14 cellular contexts compared by ENCODE assay signal in genomic region chr4:107548211-107548905, GRCh38.
A peak's percentile ranks its signal among the peaks of the same experiment; 100 is the strongest.
DNase-seq lines count a peak whose midpoint lies in the region; ATAC-seq and TF ChIP-seq lines count a peak whose summit lies in the region.
"Had no signal": no experiment of that assay in that cellular context is flagged by ENCODE, and none has a peak within 500 bp of the region (broad histone marks: within the 10 kb centered on the region; RNA-seq: fewer than 3 reads in every experiment).

No MANE protein-coding gene starts in this region.

- H3K27me3 ChIP-seq in thyroid gland, result no peaks in the 10 kb centered on the region
- H3K27me3 ChIP-seq: ascending aorta, esophagus squamous epithelium had no signal

- H3K36me3 Mint-ChIP-seq in WTC11 (peaks cover 8% of the 10 kb centered on the region), progenitor cell of endocrine pancreas (ENCODE audit: insufficient read depth) (no peaks in the 10 kb centered on the region)

- peaks cover 4% of the 10 kb centered on the region; the same call in 1 of the 2 replicates for H3K9me3 Mint-ChIP-seq in WTC11
- no peaks in the 10 kb centered on the region for H3K9me3 Mint-ChIP-seq in progenitor cell of endocrine pancreas (ENCODE audit: low read depth)

- 60 to 65% methylated on average over 7 of the region's 7 CpGs for WGBS in thyroid gland, 2 donors

- intact Hi-C loops in thyroid gland (cut with DNase I), result no loop called here

- H3K27ac Mint-ChIP-seq in WTC11 (peak overlapping the region; percentile 57), progenitor cell of endocrine pancreas (peak overlapping the region; percentile 20)

- H3K4me1 Mint-ChIP-seq in WTC11 (peaks cover 21% of the 10 kb centered on the region), progenitor cell of endocrine pancreas (ENCODE audit: low read depth) (no peaks in the 10 kb centered on the region)

- H3K4me3 ChIP-seq in fibroblast of villous mesenchyme (ENCODE audit: low read depth, low read length) (no peak overlapping the region), thyroid gland (replicated peaks in 1 of 3) (no peak overlapping the region)
- H3K4me3 ChIP-seq: ascending aorta, esophagus squamous epithelium had no signal

- no peaks in the 10 kb centered on the region for H3K9me3 ChIP-seq in thyroid gland
- H3K9me3 ChIP-seq: ascending aorta, esophagus squamous epithelium had no signal

- no peaks in the 10 kb centered on the region for H3K27me3 Mint-ChIP-seq in WTC11 (ENCODE audit: low read depth)
- no peaks in the 10 kb centered on the region for H3K27me3 Mint-ChIP-seq in progenitor cell of endocrine pancreas

- no peaks in the 10 kb centered on the region for H3K36me3 ChIP-seq in thyroid gland
- H3K36me3 ChIP-seq: ascending aorta, esophagus squamous epithelium had no signal

- ATAC-seq in WTC11 (peak; percentile 34; the same call in 1 of the 2 replicates), GM21515 (IDR thresholded peaks at IDR 0.05; ENCODE audit: unreplicated experiment) (no peak)

- no peak for TF ChIP-seq POLR2A in thyroid gland (IDR thresholded peaks at IDR 0.05)

- POLR2A ChIA-PET in WTC11 (lab: Charles Lee), result no interaction called here

- H3K27ac ChIP-seq in thyroid gland, result no peak overlapping the region
- H3K27ac ChIP-seq: ascending aorta, esophagus squamous epithelium had no signal

- H3K4me3 Mint-ChIP-seq in WTC11 (peak overlapping the region; percentile 27; the same call in 1 of the 2 replicates), progenitor cell of endocrine pancreas (ENCODE audit: low read depth) (no peak overlapping the region)

- peak; percentile 13 for DNase-seq in HT1080 (ENCODE audit: low read depth)
- DNase-seq in WTC11 (ENCODE audit: low spot score), result no peak
- peak; percentile 51 for DNase-seq in fibroblast of villous mesenchyme (ENCODE audit: low read depth)
- DNase-seq in progenitor cell of endocrine pancreas (ENCODE audit: low spot score, unreplicated experiment), result no peak
- no peak for DNase-seq in thyroid gland
- DNase-seq in DMS114 treated with DMSO at 0.1 percent for 48 hours (lab: John Stamatoyannopoulos, UW; ENCODE audit: unreplicated experiment), result no peak
- DNase-seq in NCI-H1436 (lab: John Stamatoyannopoulos, UW), result no peak
- DNase-seq: activated effector memory CD4-positive, alpha-beta T cell treated with Interleukin-2 at 50 U/mL for 16 hours; C1 segment of cervical spinal cord; esophagus squamous epithelium; NCI-H1048; stimulated activated CD4-positive, alpha-beta T cell treated with anti-CD3 and anti-CD28 coated beads, Interleukin-12 subunit alpha, Interleukin-12 subunit beta, amount 100 ng/mL, for 4 hours had no signal

- peaks cover 0 to 5% of the 10 kb centered on the region in 2 donors for H3K4me1 ChIP-seq in thyroid gland
- H3K4me1 ChIP-seq: ascending aorta had no signal

- CTCF ChIA-PET in WTC11 (lab: Charles Lee), result no interaction called here

- TF ChIP-seq CTCF in WTC11 (IDR thresholded peaks at IDR 0.05) (no peak), fibroblast of villous mesenchyme (IDR thresholded peaks at IDR 0.05; ENCODE audit: insufficient read depth, low read depth, low read length) (no peak), progenitor cell of endocrine pancreas (IDR thresholded peaks at IDR 0.05; ENCODE audit: unreplicated experiment) (no peak), thyroid gland (IDR thresholded peaks at IDR 0.05) (no peak)

TF ChIP-seq in WTC11, 78 proteins besides CTCF, POLR2A, EP300 and RAD21:
- no peak for TF ChIP-seq NR3C1 (CRISPR knock-in tag; conservative IDR thresholded peaks at IDR 0.05; ENCODE audit: low read depth)
- TF ChIP-seq NFYB (CRISPR knock-in tag; conservative IDR thresholded peaks at IDR 0.05; ENCODE audit: low read depth), result no peak
- no peak for TF ChIP-seq GRHL2 (CRISPR knock-in tag; IDR thresholded peaks at IDR 0.05; ENCODE audit: insufficient replicate concordance, severe bottlenecking)
- no peak for TF ChIP-seq ZNF219 (CRISPR knock-in tag; IDR thresholded peaks at IDR 0.05; ENCODE audit: borderline replicate concordance)
- no peak for TF ChIP-seq E2F5 (CRISPR knock-in tag; IDR thresholded peaks at IDR 0.05)
- TF ChIP-seq ELF4 (CRISPR knock-in tag; IDR thresholded peaks at IDR 0.05; ENCODE audit: low read depth), result no peak
- no peak for TF ChIP-seq FOXJ3 (CRISPR knock-in tag; IDR thresholded peaks at IDR 0.05; ENCODE audit: borderline replicate concordance)
- no peak for TF ChIP-seq NFATC4 (CRISPR knock-in tag; IDR thresholded peaks at IDR 0.05)
- no peak for TF ChIP-seq STAT6 (CRISPR knock-in tag; conservative IDR thresholded peaks at IDR 0.05; ENCODE audit: low read depth)
- no peak for TF ChIP-seq ZNF671 (CRISPR knock-in tag; IDR thresholded peaks at IDR 0.05)

Comparison
In these comparisons a context has a peak if more than half of its experiments do, and no peak if none do; other contexts are left out.
1. DNase-seq: peak in HT1080 (single experiment) and fibroblast of villous mesenchyme (single experiment); none in WTC11 (single experiment), progenitor cell of endocrine pancreas (single experiment), thyroid gland (0 of 2), DMS114 treated with DMSO at 0.1 percent for 48 hours (single experiment) and NCI-H1436 (single experiment).